In the genomic region with DNA sequence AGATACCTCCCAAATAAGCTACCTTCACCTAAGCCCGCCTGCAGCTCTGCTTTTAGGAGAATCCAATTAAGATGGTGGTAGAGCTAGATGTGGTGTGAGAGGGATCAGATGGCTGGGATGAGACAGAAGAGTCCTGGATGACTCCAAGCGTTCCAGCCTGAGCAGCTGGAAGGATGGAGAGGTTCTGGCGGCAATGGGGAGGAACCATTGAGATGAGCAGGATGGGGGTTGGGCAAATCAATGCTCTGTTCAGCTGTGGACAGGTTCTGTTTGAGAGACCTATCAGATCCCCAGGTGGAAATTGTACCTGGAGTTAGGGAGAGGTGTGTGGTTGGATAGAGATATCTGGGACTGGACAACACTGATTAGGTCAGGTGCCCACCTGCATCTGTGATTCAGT, we compare ENCODE assay signal across 18 cellular contexts. TPM values are rescaled to one million over a fixed set of nuclear protein-coding genes. Genes with fewer than 3 reads are reported as not detected.
DNase-seq lines count a peak whose midpoint lies in the region; ATAC-seq and TF ChIP-seq lines count a peak whose summit lies in the region.
"Had no signal": no experiment of that assay in that cellular context is flagged by ENCODE, and none has a peak within 500 bp of the region (broad histone marks: within the 10 kb centered on the region; RNA-seq: fewer than 3 reads in every experiment).

No MANE protein-coding gene starts in this region.

- H3K9me3 ChIP-seq in RWPE2 (ENCODE audit: severe bottlenecking) (no peaks in the 10 kb centered on the region), body of pancreas (no peaks in the 10 kb centered on the region)

- ATAC-seq in RWPE2 (ENCODE audit: low read depth) (no peak), body of pancreas (no peak)
- ATAC-seq: GM12878 had no signal

- H3K36me3 ChIP-seq in RWPE2 (ENCODE audit: low read depth) (no peaks in the 10 kb centered on the region), body of pancreas (replicated peaks in 1 of 2; ENCODE audit: insufficient read depth in 1 of 2, low read depth in 2 of 2) (no peaks in the 10 kb centered on the region)

- H3K4me3 ChIP-seq in RWPE2 (ENCODE audit: severe bottlenecking) (no peak overlapping the region), body of pancreas (no peak overlapping the region)
- H3K4me3 ChIP-seq: GM12878 had no signal

- DNase-seq in RWPE2 (ENCODE audit: low spot score) (peak; percentile 49), posterior vena cava (ENCODE audit: low spot score) (peak; percentile 43), HuH-7 (ENCODE audit: low spot score) (no peak), NCI-H146 (lab: John Stamatoyannopoulos, UW) (no peak), body of pancreas (no peak)
- DNase-seq: CD4-positive, CD25-positive, alpha-beta regulatory T cell; CD8-positive, alpha-beta memory T cell; COR-L47; DMS 273 treated with DMSO at 0.1 percent for 48 hours; DMS53; DND-41; EL; H9 had no signal

- H3K4me1 ChIP-seq in RWPE2 (ENCODE audit: insufficient read depth, poor library complexity, severe bottlenecking) (no peaks in the 10 kb centered on the region), body of pancreas (no peaks in the 10 kb centered on the region)

- 39 to 66% methylated on average over 3 of the region's 3 CpGs for WGBS in body of pancreas, 2 donors

- TF ChIP-seq POLR2A in body of pancreas (IDR thresholded peaks at IDR 0.05): no peak

- peaks cover 70% of the 10 kb centered on the region for H3K27me3 ChIP-seq in RWPE2 (ENCODE audit: insufficient read depth, poor library complexity, severe bottlenecking)
- H3K27me3 ChIP-seq in body of pancreas: peaks cover 0 to 4% of the 10 kb centered on the region in 2 donors

- intact Hi-C loops in posterior vena cava (cut with DNase I) (no loop called here), body of pancreas (cut with DNase I) (no loop called here)

- H3K27ac ChIP-seq in RWPE2 (ENCODE audit: poor library complexity, severe bottlenecking): no peak overlapping the region
- peak overlapping the region; percentile 94 for H3K27ac ChIP-seq in cingulate gyrus (ENCODE audit: low read depth, low read length)
- no peak overlapping the region for H3K27ac ChIP-seq in body of pancreas

- TF ChIP-seq CTCF in RWPE2 (IDR thresholded peaks at IDR 0.05; ENCODE audit: poor library complexity, severe bottlenecking): no peak
- no peak for TF ChIP-seq CTCF in body of pancreas (IDR thresholded peaks at IDR 0.05)

RNA-seq across cellular contexts. Expression of a gene that starts 23.0 kb away (rescaled TPM):
- total RNA-seq in posterior vena cava (under 1 TPM; 0.19 to 0.43 TPM), body of pancreas (under 1 TPM; 0.52 to 0.66 TPM)
- total RNA-seq: A172; B cell; CD4-positive, CD25-positive, alpha-beta regulatory T cell; CD8-positive, alpha-beta memory T cell; G401; H9 had no signal

Comparison
In these comparisons a context has a peak if more than half of its experiments do, and no peak if none do; other contexts are left out.
1. DNase-seq: peak in RWPE2 (single experiment) and posterior vena cava (single experiment); none in HuH-7 (single experiment), NCI-H146 (single experiment) and body of pancreas (0 of 4).